In genomic region chr1:42946120-42947009, GRCh38 we compare ENCODE assay signal across 10 cellular contexts. TPM values are rescaled to one million over a fixed set of nuclear protein-coding genes. Genes with fewer than 3 reads are reported as not detected.
A peak's percentile ranks its signal among the peaks of the same experiment; 100 is the strongest.
DNase-seq lines count a peak whose midpoint lies in the region; ATAC-seq, FAIRE-seq and TF ChIP-seq lines count a peak whose summit lies in the region.
"Had no signal": no experiment of that assay in that cellular context is flagged by ENCODE, and none has a peak within 500 bp of the region (broad histone marks: within the 10 kb centered on the region; RNA-seq: fewer than 3 reads in every experiment).

No MANE protein-coding gene starts in this region.

- H3K79me2 ChIP-seq in MM.1S (ENCODE audit: low read length), result peaks cover 97% of the 10 kb centered on the region

- H3K4me3 Mint-ChIP-seq in nephron progenitor cell, result no peak overlapping the region

- no peaks in the 10 kb centered on the region for H3K9me3 ChIP-seq in BE2C
- no peaks in the 10 kb centered on the region for H3K9me3 ChIP-seq in MM.1S (replicated peaks; ENCODE audit: insufficient read depth, low read length)

- H3K4me1 ChIP-seq in BE2C (peaks cover 24% of the 10 kb centered on the region), MM.1S (ENCODE audit: low read length) (0 out of 2 replicates have a peak, but pooled peaks cover 5% of the 10 kb centered on the region)

- H3K27me3 Mint-ChIP-seq in nephron progenitor cell (ENCODE audit: low read depth, poor library complexity), result no peaks in the 10 kb centered on the region

- peak overlapping the region; percentile 42; the same call in 1 of the 2 replicates for H3K4me2 ChIP-seq in MM.1S (ENCODE audit: low read depth, low read length)

- H4K20me1 ChIP-seq in MM.1S (ENCODE audit: insufficient read depth, low read length), result no peaks in the 10 kb centered on the region

- no peak for FAIRE-seq in urothelium cell line (lab: Jason Lieb, UNC)
- no peak for FAIRE-seq in H54 (lab: Jason Lieb, UNC)

- ATAC-seq in HG03045 (IDR thresholded peaks at IDR 0.05; ENCODE audit: unreplicated experiment), result no peak

- no peak overlapping the region for H2AFZ ChIP-seq in MM.1S (ENCODE audit: low read length)

- intact Hi-C loops in dorsolateral prefrontal cortex (cut with DNase I), result no loop called here

- H3K9ac ChIP-seq in MM.1S (ENCODE audit: low read length), result no peak overlapping the region

- H3K4me1 Mint-ChIP-seq in nephron progenitor cell, result peaks cover 85% of the 10 kb centered on the region

- peak overlapping the region; percentile 89 for H3K27ac Mint-ChIP-seq in nephron progenitor cell

- no peaks in the 10 kb centered on the region for H3F3A ChIP-seq in MM.1S (ENCODE audit: insufficient read depth, low read length)

- H3K27me3 ChIP-seq in BE2C, result no peaks in the 10 kb centered on the region
- no peaks in the 10 kb centered on the region for H3K27me3 ChIP-seq in MM.1S (replicated peaks; ENCODE audit: insufficient read depth, low read length)
- no peaks in the 10 kb centered on the region for H3K27me3 ChIP-seq in dorsolateral prefrontal cortex

- TF ChIP-seq CTCF in BE2C (IDR thresholded peaks at IDR 0.05; ENCODE audit: low read depth, low read length), result no peak
- no peak for TF ChIP-seq CTCF in MM.1S (IDR thresholded peaks at IDR 0.05; ENCODE audit: low read length)
- TF ChIP-seq CTCF in dorsolateral prefrontal cortex (IDR thresholded peaks at IDR 0.05 in 54 of 56, conservative IDR thresholded peaks at IDR 0.05 in 2 of 56; ENCODE audit: low read depth in 1 of 56, partially characterized antibody in 56 of 56), result no peak
- no peak for TF ChIP-seq CTCF in nephron progenitor cell (IDR thresholded peaks at IDR 0.05)

- H3K36me3 Mint-ChIP-seq in nephron progenitor cell (ENCODE audit: low read depth), result peaks cover 48% of the 10 kb centered on the region

- H3K27ac ChIP-seq in MM.1S (ENCODE audit: low read length), result no peak overlapping the region
- H3K27ac ChIP-seq in dorsolateral prefrontal cortex, result peak overlapping the region in 39 of 59 donors; percentile 0 to 88 (median 48)

- peaks cover 42% of the 10 kb centered on the region for H3K36me3 ChIP-seq in BE2C
- 0 out of 2 replicates have a peak, but pooled peaks cover 2% of the 10 kb centered on the region for H3K36me3 ChIP-seq in MM.1S (replicated peaks; ENCODE audit: insufficient read depth, low read length)

- no peaks in the 10 kb centered on the region for H3K9me2 ChIP-seq in MM.1S (replicated peaks; ENCODE audit: insufficient read depth, low read length)

- H3K4me3 ChIP-seq in BE2C (ENCODE audit: low read depth, low read length) (no peak overlapping the region), MM.1S (ENCODE audit: low read length) (no peak overlapping the region), dorsolateral prefrontal cortex (peak overlapping the region in 8 of 59 donors; percentile 3 to 34 (median 10))

- H3K9me3 Mint-ChIP-seq in nephron progenitor cell, result no peaks in the 10 kb centered on the region

- TF ChIP-seq POLR2A in H54 (IDR thresholded peaks at IDR 0.05; ENCODE audit: low read depth, low read length), result no peak

- DNase-seq in BE2C (peak; percentile 22), MM.1S (no peak), dorsolateral prefrontal cortex (no peak), nephron progenitor cell (no peak), urothelium cell line (ENCODE audit: low spot score) (no peak), H54 (ENCODE audit: insufficient read length, low spot score) (no peak), kidney glomerular epithelial cell (lab: John Stamatoyannopoulos, UW) (no peak)
- DNase-seq: NCI-H526, T-helper 9 cell had no signal

RNA-seq across cellular contexts. Expression of gene SLC2A1, which starts 12.3 kb away (rescaled TPM):
- 40.9 TPM for polyA plus RNA-seq in BE2C (2012; ENCODE audit: insufficient read depth, insufficient read length, low read depth)
- total RNA-seq in dorsolateral prefrontal cortex, result 100 to 1,000 TPM in 67 of 120 experiments, 10 to 100 TPM in 53; 36.8 to 290 (median 105) TPM
